Comparison of ENCODE assay signal across 9 cellular contexts in genomic region chr3:54188176-54188791, GRCh38.
DNase-seq lines count a peak whose midpoint lies in the region; ATAC-seq and TF ChIP-seq lines count a peak whose summit lies in the region.
"Had no signal": no experiment of that assay in that cellular context is flagged by ENCODE, and none has a peak within 500 bp of the region (broad histone marks: within the 10 kb centered on the region; RNA-seq: fewer than 3 reads in every experiment).

No MANE protein-coding gene starts in this region.

- DNase-seq in DMS 273 (lab: John Stamatoyannopoulos, UW; ENCODE audit: unreplicated experiment) (peak; percentile 59), DMS 273 treated with DMSO at 0.1 percent for 48 hours (lab: John Stamatoyannopoulos, UW) (no peak), NCI-H1048 (lab: John Stamatoyannopoulos, UW) (peak; percentile 16), choroid plexus epithelial cell (ENCODE audit: low read depth) (peak; percentile 61), naive B cell (peak; percentile 1), epidermal melanocyte (ENCODE audit: insufficient read length, low spot score) (no peak), NCI-H446 treated with DMSO at 0.1 percent for 48 hours (lab: John Stamatoyannopoulos, UW) (no peak), NCI-H2196 treated with DMSO at 0.1 percent for 48 hours (lab: John Stamatoyannopoulos, UW; ENCODE audit: unreplicated experiment) (no peak)

- H3K27ac Mint-ChIP-seq in naive B cell, result no peak overlapping the region

- H3K27me3 Mint-ChIP-seq in naive B cell, result no peaks in the 10 kb centered on the region

- no peak for ATAC-seq in naive B cell (ENCODE audit: low read depth in 2 of 2)

- no peaks in the 10 kb centered on the region for H3K36me3 Mint-ChIP-seq in naive B cell

- no peaks in the 10 kb centered on the region for H3K4me1 Mint-ChIP-seq in naive B cell

- H3K9me3 Mint-ChIP-seq in naive B cell, result peaks cover 1 to 10% (median 9%) of the 10 kb centered on the region in 7 donors

- TF ChIP-seq CTCF in choroid plexus epithelial cell (conservative IDR thresholded peaks at IDR 0.05; ENCODE audit: low read depth, low read length), result no peak

- no peak overlapping the region for H3K4me3 ChIP-seq in choroid plexus epithelial cell (ENCODE audit: low read depth, low read length)
- H3K4me3 ChIP-seq: lung had no signal

- H3K4me3 Mint-ChIP-seq in naive B cell, result peak overlapping the region in 1 of 8 donors; percentile 71

Comparison
In these comparisons a context has a peak if more than half of its experiments do, and no peak if none do; other contexts are left out.
1. DNase-seq: peak in DMS 273 (single experiment), NCI-H1048 (single experiment), choroid plexus epithelial cell (single experiment) and naive B cell (single experiment); none in DMS 273 treated with DMSO at 0.1 percent for 48 hours (single experiment), epidermal melanocyte (single experiment), NCI-H446 treated with DMSO at 0.1 percent for 48 hours (single experiment) and NCI-H2196 treated with DMSO at 0.1 percent for 48 hours (single experiment).